In the genomic region with DNA sequence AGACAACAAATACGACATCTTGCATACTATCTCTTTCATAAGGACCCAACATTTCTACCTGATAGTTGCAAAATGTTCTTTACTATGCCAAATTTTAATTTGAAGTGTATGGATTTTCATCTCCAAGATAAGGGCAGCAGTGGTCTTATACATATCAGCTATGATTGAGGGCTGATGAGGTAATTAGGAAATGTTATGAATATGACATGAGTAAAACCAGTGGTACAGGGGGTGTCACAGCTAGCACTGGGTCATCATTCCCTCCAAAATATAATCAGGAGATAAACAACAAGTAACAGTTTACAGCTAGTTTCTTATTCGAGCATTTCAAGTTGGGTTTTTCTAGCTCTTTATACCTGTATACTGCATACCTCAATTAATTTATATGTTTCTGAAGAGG, we compare ENCODE assay signal across 24 cellular contexts. TPM values are rescaled to one million over a fixed set of nuclear protein-coding genes. Genes with fewer than 3 reads are reported as not detected.
DNase-seq lines count a peak whose midpoint lies in the region; ATAC-seq and TF ChIP-seq lines count a peak whose summit lies in the region.
"Had no signal": no experiment of that assay in that cellular context is flagged by ENCODE, and none has a peak within 500 bp of the region (broad histone marks: within the 10 kb centered on the region; RNA-seq: fewer than 3 reads in every experiment).

No MANE protein-coding gene starts in this region.

- H3K36me3 Mint-ChIP-seq in activated T-cell treated with anti-CD3 and anti-CD28 coated beads, Interleukin-2, amount 50 U/mL, for 24 hours (ENCODE audit: low read depth) = peaks cover 7% of the 10 kb centered on the region
- peaks cover 4 to 6% of the 10 kb centered on the region in 2 donors for H3K36me3 Mint-ChIP-seq in CD4-positive, alpha-beta memory T cell
- H3K36me3 Mint-ChIP-seq in activated T-helper 17 cell treated with anti-CD3 and anti-CD28 coated beads, Interleukin-2, amount 50 U/mL, for 72 hours (ENCODE audit: low read depth) = no peaks in the 10 kb centered on the region
- peaks cover 4% of the 10 kb centered on the region for H3K36me3 Mint-ChIP-seq in activated CD8-positive, alpha-beta T cell treated with anti-CD3 and anti-CD28 coated beads for 36 hours (ENCODE audit: low read depth)

- H3K79me1 ChIP-seq in trophoblast cell (ENCODE audit: low read length) = no peaks in the 10 kb centered on the region

- no peak overlapping the region for H3K4me3 ChIP-seq in CD4-positive, alpha-beta memory T cell (ENCODE audit: low read length in 2 of 2)
- H3K4me3 ChIP-seq in trophoblast cell (ENCODE audit: low read depth, low read length) (no peak overlapping the region), tibial artery (no peak overlapping the region)
- H3K4me3 ChIP-seq: GM23248 had no signal

- H3K9ac ChIP-seq in trophoblast cell (ENCODE audit: low read length) = no peak overlapping the region
- H3K9ac ChIP-seq: GM23248 had no signal

- peak overlapping the region; percentile 69 for H3K4ac ChIP-seq in trophoblast cell (ENCODE audit: low read depth, low read length)

- H4K8ac ChIP-seq in trophoblast cell (ENCODE audit: low read depth, low read length) = no peak overlapping the region

- no peak overlapping the region for H3K18ac ChIP-seq in trophoblast cell (ENCODE audit: low read length)

- no peaks in the 10 kb centered on the region for H3K27me3 ChIP-seq in CD4-positive, alpha-beta memory T cell (ENCODE audit: insufficient read depth, low read length)
- H3K27me3 ChIP-seq in trophoblast cell (ENCODE audit: insufficient read depth, low read length) (no peaks in the 10 kb centered on the region), tibial artery (no peaks in the 10 kb centered on the region)

- H3K4me2 ChIP-seq in trophoblast cell (ENCODE audit: low read length) = no peak overlapping the region

- DNase-seq in activated T-cell treated with anti-CD3 and anti-CD28 coated beads, Interleukin-2, amount 50 U/mL, for 24 hours = no peak
- DNase-seq in activated T-cell treated with anti-CD3 and anti-CD28 coated beads, Interleukin-2, amount 50 U/mL, for 48 hours = no peak
- no peak for DNase-seq in CD4-positive, alpha-beta memory T cell
- no peak for DNase-seq in trophoblast cell
- no peak for DNase-seq in tibial artery
- no peak for DNase-seq in retina
- DNase-seq in activated CD8-positive, alpha-beta T cell treated with anti-CD3 and anti-CD28 coated beads for 36 hours = no peak
- DNase-seq: 8988T, GM23248, H9, HFFc6, KG1, NCI-H146, NCI-H2029, NCI-H2227 treated with DMSO at 0.1 percent for 48 hours, NCI-H524, NCI-H774, SIG-M5 had no signal

- no peak overlapping the region for H2AK5ac ChIP-seq in trophoblast cell (ENCODE audit: low read length)

- peaks cover 83% of the 10 kb centered on the region for H3K4me1 Mint-ChIP-seq in activated T-cell treated with anti-CD3 and anti-CD28 coated beads, Interleukin-2, amount 50 U/mL, for 24 hours (ENCODE audit: low read depth)
- peaks cover 65 to 90% (median 82%) of the 10 kb centered on the region in 4 donors for H3K4me1 Mint-ChIP-seq in CD4-positive, alpha-beta memory T cell
- H3K4me1 Mint-ChIP-seq in activated T-helper 17 cell treated with anti-CD3 and anti-CD28 coated beads, Interleukin-2, amount 50 U/mL, for 72 hours = peaks cover 50% of the 10 kb centered on the region
- peaks cover 70% of the 10 kb centered on the region for H3K4me1 Mint-ChIP-seq in activated CD8-positive, alpha-beta T cell treated with anti-CD3 and anti-CD28 coated beads for 36 hours (ENCODE audit: low read depth)

- H3K4me1 ChIP-seq in CD4-positive, alpha-beta memory T cell (ENCODE audit: insufficient read depth, low read length) = peaks cover 85% of the 10 kb centered on the region
- H3K4me1 ChIP-seq in trophoblast cell (ENCODE audit: control insufficient read depth in 1 of 2, insufficient read depth in 2 of 2, low read length in 2 of 2) (peaks cover 5 to 12% of the 10 kb centered on the region in 2 experiments), tibial artery (peaks cover 0 to 5% (median 0%) of the 10 kb centered on the region in 4 donors)

- no peak overlapping the region for H3K14ac ChIP-seq in trophoblast cell (ENCODE audit: low read length)

- CTCF ChIA-PET in CD4-positive, alpha-beta memory T cell (lab: Charles Lee; ENCODE audit: partially characterized antibody) = interaction anchor here (1.0 kb wide), 1 partner anchor 33 kb away, joined by 3 read pairs; no protein-coding TSS in a partner anchor
- CTCF ChIA-PET in activated CD8-positive, alpha-beta T cell treated with anti-CD3 and anti-CD28 coated beads for 36 hours (lab: Charles Lee) = interaction anchor here (1.4 kb wide), 1 partner anchor 33 kb away, joined by 3 read pairs; no protein-coding TSS in a partner anchor

- no peak overlapping the region for H3K4me3 Mint-ChIP-seq in activated T-cell treated with anti-CD3 and anti-CD28 coated beads, Interleukin-2, amount 50 U/mL, for 24 hours
- H3K4me3 Mint-ChIP-seq in CD4-positive, alpha-beta memory T cell = peak overlapping the region in 5 of 8 donors; percentile 1 to 44 (median 26)
- H3K4me3 Mint-ChIP-seq in activated T-helper 17 cell treated with anti-CD3 and anti-CD28 coated beads, Interleukin-2, amount 50 U/mL, for 72 hours = peak overlapping the region; percentile 62
- H3K4me3 Mint-ChIP-seq in activated CD8-positive, alpha-beta T cell treated with anti-CD3 and anti-CD28 coated beads for 36 hours = no peak overlapping the region
- H3K4me3 Mint-ChIP-seq: H9, HFFc6 had no signal

- no peak overlapping the region for H2AFZ ChIP-seq in trophoblast cell (ENCODE audit: insufficient read depth, low read length, poor library complexity)
- H2AFZ ChIP-seq: GM23248 had no signal

- no peaks in the 10 kb centered on the region for H3K27me3 Mint-ChIP-seq in activated T-cell treated with anti-CD3 and anti-CD28 coated beads, Interleukin-2, amount 50 U/mL, for 24 hours
- no peaks in the 10 kb centered on the region for H3K27me3 Mint-ChIP-seq in CD4-positive, alpha-beta memory T cell
- no peaks in the 10 kb centered on the region for H3K27me3 Mint-ChIP-seq in activated T-helper 17 cell treated with anti-CD3 and anti-CD28 coated beads, Interleukin-2, amount 50 U/mL, for 72 hours
- H3K27me3 Mint-ChIP-seq in activated CD8-positive, alpha-beta T cell treated with anti-CD3 and anti-CD28 coated beads for 36 hours = no peaks in the 10 kb centered on the region

- no peak overlapping the region for H2BK12ac ChIP-seq in trophoblast cell (ENCODE audit: low read length)

- no peak for TF ChIP-seq CTCF in tibial artery (IDR thresholded peaks at IDR 0.05)
- TF ChIP-seq CTCF in activated CD8-positive, alpha-beta T cell treated with anti-CD3 and anti-CD28 coated beads for 36 hours (IDR thresholded peaks at IDR 0.05) = no peak

- no peak overlapping the region for H2BK5ac ChIP-seq in trophoblast cell (ENCODE audit: low read depth, low read length, poor library complexity)

- intact Hi-C loops in CD4-positive, alpha-beta memory T cell (cut with micrococcal nuclease) = no loop called here
- intact Hi-C loops in tibial artery (cut with DNase I; ENCODE audit: low total_unique reads) = no loop called here
- intact Hi-C loops in activated CD8-positive, alpha-beta T cell treated with anti-CD3 and anti-CD28 coated beads for 36 hours (cut with micrococcal nuclease) = no loop called here

- WGBS in trophoblast cell (ENCODE audit: extremely low coverage, insufficient coverage, insufficient read length) = no CpG with 5 or more reads among the region's 2 CpGs

- H3K36me3 ChIP-seq in CD4-positive, alpha-beta memory T cell (ENCODE audit: insufficient read depth, low read length) = no peaks in the 10 kb centered on the region
- H3K36me3 ChIP-seq in trophoblast cell (ENCODE audit: control insufficient read depth in 1 of 2, insufficient read depth in 2 of 2, low read length in 2 of 2) (no peaks in the 10 kb centered on the region), tibial artery (no peaks in the 10 kb centered on the region)

- peaks cover 14% of the 10 kb centered on the region for H3K79me2 ChIP-seq in trophoblast cell (ENCODE audit: control insufficient read depth, insufficient read depth, low read length, poor library complexity)

- H3K9me3 ChIP-seq in CD4-positive, alpha-beta memory T cell (ENCODE audit: control insufficient read depth in 1 of 2, low read length in 2 of 2) = no peaks in the 10 kb centered on the region
- H3K9me3 ChIP-seq in trophoblast cell (ENCODE audit: insufficient read depth, low read depth, low read length) (no peaks in the 10 kb centered on the region), tibial artery (no peaks in the 10 kb centered on the region)

- no peak for ATAC-seq in activated T-helper 17 cell treated with anti-CD3 and anti-CD28 coated beads, Interleukin-2, amount 50 U/mL, for 72 hours (replicated peaks)
- no peak for ATAC-seq in activated CD8-positive, alpha-beta T cell treated with anti-CD3 and anti-CD28 coated beads for 36 hours
- ATAC-seq: HepG2, Panc1, SK-N-SH treated with all-trans-retinoic acid at 6 μM for 48 hours had no signal

- no peak overlapping the region for H2BK120ac ChIP-seq in trophoblast cell (ENCODE audit: insufficient read depth, low read length, poor library complexity)

- H3K27ac ChIP-seq in CD4-positive, alpha-beta memory T cell (ENCODE audit: low read depth, low read length) = no peak overlapping the region
- H3K27ac ChIP-seq in trophoblast cell (ENCODE audit: low read depth, low read length) (no peak overlapping the region), tibial artery (no peak overlapping the region)
- H3K27ac ChIP-seq: C4-2B, GM23248, HL-60 had no signal

- H4K12ac ChIP-seq in trophoblast cell (ENCODE audit: low read depth, low read length) = no peak overlapping the region

- H4K91ac ChIP-seq in trophoblast cell (ENCODE audit: low read depth, low read length) = no peak overlapping the region

- H3K23ac ChIP-seq in trophoblast cell (ENCODE audit: low read length) = no peak overlapping the region

- POLR2A ChIA-PET in CD4-positive, alpha-beta memory T cell (lab: Charles Lee; ENCODE audit: partially characterized antibody) = interaction anchor here (1.1 to 2.7 kb wide), 2 partner anchors 10 to 36 kb away, joined by 4 to 10 read pairs; a partner anchor contains a TSS
- POLR2A ChIA-PET in activated CD8-positive, alpha-beta T cell treated with anti-CD3 and anti-CD28 coated beads for 36 hours (lab: Charles Lee) = no interaction called here

- no peaks in the 10 kb centered on the region for H3K9me3 Mint-ChIP-seq in activated T-cell treated with anti-CD3 and anti-CD28 coated beads, Interleukin-2, amount 50 U/mL, for 24 hours
- H3K9me3 Mint-ChIP-seq in CD4-positive, alpha-beta memory T cell = no peaks in the 10 kb centered on the region
- H3K9me3 Mint-ChIP-seq in activated T-helper 17 cell treated with anti-CD3 and anti-CD28 coated beads, Interleukin-2, amount 50 U/mL, for 72 hours = no peaks in the 10 kb centered on the region
- no peaks in the 10 kb centered on the region for H3K9me3 Mint-ChIP-seq in activated CD8-positive, alpha-beta T cell treated with anti-CD3 and anti-CD28 coated beads for 36 hours
- H3K9me3 Mint-ChIP-seq: H9, HFFc6 had no signal

- H3K27ac Mint-ChIP-seq in activated T-cell treated with anti-CD3 and anti-CD28 coated beads, Interleukin-2, amount 50 U/mL, for 24 hours = peak overlapping the region; percentile 51
- H3K27ac Mint-ChIP-seq in CD4-positive, alpha-beta memory T cell = peak overlapping the region in 2 of 7 donors; percentile 14 to 74
- H3K27ac Mint-ChIP-seq in activated T-helper 17 cell treated with anti-CD3 and anti-CD28 coated beads, Interleukin-2, amount 50 U/mL, for 72 hours = peak overlapping the region; percentile 42
- H3K27ac Mint-ChIP-seq in activated CD8-positive, alpha-beta T cell treated with anti-CD3 and anti-CD28 coated beads for 36 hours = no peak overlapping the region
- H3K27ac Mint-ChIP-seq: H9, HFFc6 had no signal

RNA-seq across cellular contexts. Expression of a gene that starts 35.0 kb away (rescaled TPM):
- 10 to 100 TPM; 84.2 to 86.0 TPM for total RNA-seq in CD4-positive, alpha-beta memory T cell
- polyA plus RNA-seq in CD4-positive, alpha-beta memory T cell = 10 to 100 TPM; 57.3 to 61.0 TPM
- 10 to 100 TPM; 21.1 to 27.0 TPM for total RNA-seq in activated T-helper 17 cell treated with anti-CD3 and anti-CD28 coated beads, Interleukin-2, amount 50 U/mL, for 72 hours
- 116 and 124 TPM in 2 replicates for polyA plus RNA-seq in trophoblast cell (2013)
- 10 to 100 TPM; 20.8 to 26.2 TPM for total RNA-seq in activated CD8-positive, alpha-beta T cell treated with anti-CD3 and anti-CD28 coated beads for 36 hours

Comparison
In these comparisons a context has a peak if more than half of its experiments do, and no peak if none do; other contexts are left out.
1. H3K4me3 Mint-ChIP-seq: peak in CD4-positive, alpha-beta memory T cell (5 of 8) and activated T-helper 17 cell treated with anti-CD3 and anti-CD28 coated beads, Interleukin-2, amount 50 U/mL, for 72 hours (single experiment); none in activated T-cell treated with anti-CD3 and anti-CD28 coated beads, Interleukin-2, amount 50 U/mL, for 24 hours (single experiment) and activated CD8-positive, alpha-beta T cell treated with anti-CD3 and anti-CD28 coated beads for 36 hours (single experiment).